In genomic region chr6:134714113-134714512, GRCh38 we compare ENCODE assay signal across 29 cellular contexts.
DNase-seq lines count a peak whose midpoint lies in the region; ATAC-seq, FAIRE-seq and TF ChIP-seq lines count a peak whose summit lies in the region.
"Had no signal": no experiment of that assay in that cellular context is flagged by ENCODE, and none has a peak within 500 bp of the region (broad histone marks: within the 10 kb centered on the region; RNA-seq: fewer than 3 reads in every experiment).

No MANE protein-coding gene starts in this region.

- BruUV-seq in endothelial cell of umbilical vein (replicated peaks; lab: Mats Ljungman, UMichigan): no TSS peak

- no peak overlapping the region for H3K4me3 ChIP-seq in endothelial cell of umbilical vein (replicated peaks in 1 of 3; ENCODE audit: insufficient read depth in 1 of 3, low read depth in 1 of 3, low read length in 3 of 3)
- H3K4me3 ChIP-seq in lower lobe of right lung: peak overlapping the region; percentile 32
- H3K4me3 ChIP-seq: heart left ventricle, lung, mucosa of descending colon, ovary, tibial nerve had no signal

- H3K27me3 ChIP-seq in endothelial cell of umbilical vein (ENCODE audit: control insufficient read depth in 2 of 2, insufficient read depth in 2 of 2, low read length in 2 of 2) (no peaks in the 10 kb centered on the region), lower lobe of right lung (ENCODE audit: low read depth) (no peaks in the 10 kb centered on the region)
- H3K27me3 ChIP-seq: heart left ventricle, ovary, tibial nerve had no signal

- no peaks in the 10 kb centered on the region for H3K79me2 ChIP-seq in endothelial cell of umbilical vein (ENCODE audit: control insufficient read depth, insufficient read depth, low read length)

- no peaks in the 10 kb centered on the region for H4K20me1 ChIP-seq in endothelial cell of umbilical vein (replicated peaks; ENCODE audit: control insufficient read depth, extremely low read depth, insufficient read depth, low read length)

- ATAC-seq in lower lobe of right lung (peak; percentile 64 to 68), GM18861 (IDR thresholded peaks at IDR 0.05; ENCODE audit: unreplicated experiment) (no peak), HG02938 (IDR thresholded peaks at IDR 0.05; ENCODE audit: unreplicated experiment) (no peak)
- ATAC-seq: mucosa of descending colon; natural killer cell treated with Interleukin-12 subunit alpha and Interleukin-12 subunit beta and Interleukin-15 and Interleukin-18, amount 100 ng/mL, for 72 hours had no signal

- peaks cover 17% of the 10 kb centered on the region for H3K4me1 ChIP-seq in endothelial cell of umbilical vein (ENCODE audit: control insufficient read depth, extremely low read depth, insufficient read depth, low read length)
- peaks cover 32% of the 10 kb centered on the region for H3K4me1 ChIP-seq in lower lobe of right lung
- H3K4me1 ChIP-seq: Caco-2 had no signal

- H2AFZ ChIP-seq in endothelial cell of umbilical vein (ENCODE audit: low read depth, low read length): no peak overlapping the region

- DNase-seq in DMS53 (lab: John Stamatoyannopoulos, UW) (peak; percentile 28), DMS53 treated with DMSO at 0.1 percent for 48 hours (lab: John Stamatoyannopoulos, UW; ENCODE audit: unreplicated experiment) (no peak), HPDE6-E6E7 (ENCODE audit: extremely low spot score) (peak; percentile 48), endothelial cell of umbilical vein (ENCODE audit: low read depth, low spot score) (peak; percentile 41), lower lobe of right lung (no peak), NCI-H774 (lab: John Stamatoyannopoulos, UW) (no peak)
- DNase-seq: activated CD4-positive, alpha-beta T cell treated with anti-CD3 and anti-CD28 coated beads for 48 hours; Caco-2; effector CD8-positive, alpha-beta T cell; foreskin melanocyte; heart left ventricle; NCI-H187 treated with DMSO at 0.1 percent for 48 hours; NCI-H526 treated with DMSO at 0.1 percent for 48 hours; ovary; SIG-M5; stimulated activated CD4-positive, alpha-beta T cell treated with anti-CD3 and anti-CD28 coated beads, Interleukin-4, amount 100 ng/mL, for 24 hours; T-helper 9 cell; WERI-Rb-1 had no signal

- H3K9me1 ChIP-seq in endothelial cell of umbilical vein (replicated peaks; ENCODE audit: control insufficient read depth, extremely low read depth, insufficient read depth, low read length): no peaks in the 10 kb centered on the region

- CTCF ChIA-PET in endothelial cell of umbilical vein (lab: Charles Lee): no interaction called here

- H3K4me2 ChIP-seq in endothelial cell of umbilical vein (ENCODE audit: insufficient read depth, low read length): no peak overlapping the region

- dilution Hi-C loops in endothelial cell of umbilical vein (cut with MboI; ENCODE audit: extremely low pct_ligation_motif_present, low sequenced_read_pairs): no loop called here

- TF ChIP-seq POLR2A in endothelial cell of umbilical vein (IDR thresholded peaks at IDR 0.05; ENCODE audit: low read depth, low read length): no peak

- POLR2A ChIA-PET in endothelial cell of umbilical vein (lab: Charles Lee): no interaction called here

- no peaks in the 10 kb centered on the region for H3K9me3 ChIP-seq in endothelial cell of umbilical vein (replicated peaks; ENCODE audit: control insufficient read depth, insufficient read depth, low read length)
- H3K9me3 ChIP-seq in lower lobe of right lung: no peaks in the 10 kb centered on the region
- H3K9me3 ChIP-seq: Caco-2, mucosa of descending colon, ovary had no signal

- intact Hi-C loops in endothelial cell of umbilical vein (cut with micrococcal nuclease): loop anchor here (1.0 kb wide), 1 partner anchor 536 kb away; no protein-coding TSS in a partner anchor
- intact Hi-C loops in lower lobe of right lung (cut with DNase I): no loop called here

- TF ChIP-seq CTCF in endothelial cell of umbilical vein (IDR thresholded peaks at IDR 0.05; ENCODE audit: extremely low read depth in 1 of 2, insufficient read depth in 1 of 2, low read depth in 1 of 2, low read length in 2 of 2) (no peak), lower lobe of right lung (IDR thresholded peaks at IDR 0.05) (no peak)

- H3K9ac ChIP-seq in endothelial cell of umbilical vein (replicated peaks; ENCODE audit: extremely low read depth, insufficient read depth, low read length): no peak overlapping the region

- peak; percentile 68 for FAIRE-seq in endothelial cell of umbilical vein (lab: Jason Lieb, UNC)
- FAIRE-seq: colon, H54, HTR-8/SVneo, keratinocyte had no signal

- H3K36me3 ChIP-seq in endothelial cell of umbilical vein (ENCODE audit: control insufficient read depth in 2 of 2, extremely low read depth in 1 of 2, insufficient read depth in 2 of 2, low read length in 2 of 2) (no peaks in the 10 kb centered on the region), lower lobe of right lung (no peaks in the 10 kb centered on the region)
- H3K36me3 ChIP-seq: heart left ventricle, ovary, tibial nerve, WERI-Rb-1 had no signal

- H3K27ac ChIP-seq in endothelial cell of umbilical vein (ENCODE audit: insufficient read depth, low read depth, low read length): no peak overlapping the region
- H3K27ac ChIP-seq in lower lobe of right lung: peak overlapping the region; percentile 77
- H3K27ac ChIP-seq: C4-2B, heart left ventricle, ovary, tibial nerve, WERI-Rb-1 had no signal

TF ChIP-seq in endothelial cell of umbilical vein, 7 proteins besides CTCF, POLR2A, EP300 and RAD21:
- TF ChIP-seq MYC (IDR thresholded peaks at IDR 0.05; ENCODE audit: low read depth, low read length): no peak
- TF ChIP-seq FOS (IDR thresholded peaks at IDR 0.05; ENCODE audit: borderline replicate concordance, insufficient read depth, low read length): peak; percentile 8
- TF ChIP-seq JUN (IDR thresholded peaks at IDR 0.05; ENCODE audit: borderline replicate concordance, insufficient read depth, insufficient read length, low read depth): no peak

Comparison
In these comparisons a context has a peak if more than half of its experiments do, and no peak if none do; other contexts are left out.
1. DNase-seq: peak in DMS53 (single experiment), HPDE6-E6E7 (single experiment) and endothelial cell of umbilical vein (single experiment); none in DMS53 treated with DMSO at 0.1 percent for 48 hours (single experiment), lower lobe of right lung (single experiment) and NCI-H774 (single experiment).
2. ATAC-seq: peak in lower lobe of right lung (2 of 2); none in GM18861 (single experiment) and HG02938 (single experiment).